1 cellular context compared by ENCODE assay signal in the genomic region with DNA sequence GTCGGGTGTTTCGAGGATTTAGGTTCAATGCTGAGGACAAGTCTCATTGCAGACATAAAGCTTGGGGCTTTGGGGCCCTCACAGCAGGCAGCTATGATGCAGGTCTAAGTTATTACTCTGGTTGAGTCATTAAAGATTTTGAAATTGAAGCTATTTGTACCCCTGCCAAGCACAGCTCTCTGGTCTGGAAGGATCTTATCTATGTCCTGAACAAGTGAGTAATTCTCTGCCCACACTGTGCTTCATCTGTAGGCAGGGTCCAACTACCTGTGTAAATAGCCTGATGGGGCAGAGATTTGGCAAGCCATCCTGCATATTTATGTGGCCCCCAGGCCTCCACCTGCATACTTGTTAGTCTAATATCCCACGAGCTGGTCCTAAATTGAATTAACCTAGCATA.
TF ChIP-seq lines count a peak whose summit lies in the region.

No MANE protein-coding gene starts in this region.

TF ChIP-seq in GM23338, 12 proteins besides CTCF, POLR2A, EP300 and RAD21 (continued from another document):
- TF ChIP-seq ZNF462 (CRISPR knock-in tag; IDR thresholded peaks at IDR 0.05) (no peak), EZH2phosphoT487 (IDR thresholded peaks at IDR 0.05; ENCODE audit: unreplicated experiment) (no peak), CREB1 (CRISPR knock-in tag; IDR thresholded peaks at IDR 0.05; ENCODE audit: low read depth) (no peak), ZNF114 (CRISPR knock-in tag; IDR thresholded peaks at IDR 0.05) (no peak), NANOG (IDR thresholded peaks at IDR 0.05; ENCODE audit: borderline replicate concordance) (no peak), POLR2AphosphoS5 (IDR thresholded peaks at IDR 0.05; ENCODE audit: low read depth) (no peak)
- TF ChIP-seq, protein P1, sequence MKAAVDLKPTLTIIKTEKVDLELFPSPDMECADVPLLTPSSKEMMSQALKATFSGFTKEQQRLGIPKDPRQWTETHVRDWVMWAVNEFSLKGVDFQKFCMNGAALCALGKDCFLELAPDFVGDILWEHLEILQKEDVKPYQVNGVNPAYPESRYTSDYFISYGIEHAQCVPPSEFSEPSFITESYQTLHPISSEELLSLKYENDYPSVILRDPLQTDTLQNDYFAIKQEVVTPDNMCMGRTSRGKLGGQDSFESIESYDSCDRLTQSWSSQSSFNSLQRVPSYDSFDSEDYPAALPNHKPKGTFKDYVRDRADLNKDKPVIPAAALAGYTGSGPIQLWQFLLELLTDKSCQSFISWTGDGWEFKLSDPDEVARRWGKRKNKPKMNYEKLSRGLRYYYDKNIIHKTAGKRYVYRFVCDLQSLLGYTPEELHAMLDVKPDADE (IDR thresholded peaks at IDR 0.05) = no peak
